28 cellular contexts compared by ENCODE assay signal in genomic region chr6:85824329-85824728, GRCh38.
"Had no signal": no experiment of that assay in that cellular context is flagged by ENCODE, and none has a peak within 500 bp of the region (broad histone marks: within the 10 kb centered on the region; RNA-seq: fewer than 3 reads in every experiment).

No MANE protein-coding gene starts in this region.

- H3K27ac Mint-ChIP-seq: activated CD4-positive, alpha-beta memory T cell treated with anti-CD3 and anti-CD28 coated beads, Interleukin-2, amount 10 ng/mL, durations not matched to agents 7 days and 5 days; activated CD4-positive, alpha-beta T cell treated with anti-CD3 and anti-CD28 coated beads for 36 hours; activated naive CD4-positive, alpha-beta T cell treated with anti-CD3 and anti-CD28 coated beads for 36 hours; activated naive CD8-positive, alpha-beta T cell; activated T-helper 17 cell treated with anti-CD3 and anti-CD28 coated beads, Interleukin-2, amount 50 U/mL, for 72 hours; brain; T-helper 17 cell had no signal

- DNase-seq: activated CD4-positive, alpha-beta memory T cell treated with anti-CD3 and anti-CD28 coated beads, Interleukin-2, amount 10 ng/mL, durations not matched to agents 7 days and 5 days; activated CD4-positive, alpha-beta T cell treated with anti-CD3 and anti-CD28 coated beads for 36 hours; activated CD4-positive, alpha-beta T cell treated with anti-CD3 and anti-CD28 coated beads, Interleukin-2, amount 50 U/mL, for 1 hour; activated gamma-delta T cell; activated naive CD4-positive, alpha-beta T cell treated with anti-CD3 and anti-CD28 coated beads for 36 hours; activated T-cell treated with anti-CD3 and anti-CD28 coated beads for 4 hours; activated T-cell treated with anti-CD3 and anti-CD28 coated beads, Interleukin-2, amount 50 U/mL, for 48 hours; amygdala; Kasumi-1; NCI-H1092; NCI-H1417; NCI-H1694; NCI-H2029; NCI-H2107; NCI-H2171 treated with DMSO at 0.1 percent for 48 hours; NCI-H226; NCI-H526; NCI-H774; T-helper 17 cell; T1000 had no signal

- H3K4me1 Mint-ChIP-seq: activated CD4-positive, alpha-beta memory T cell treated with anti-CD3 and anti-CD28 coated beads, Interleukin-2, amount 10 ng/mL, durations not matched to agents 7 days and 5 days; activated CD4-positive, alpha-beta T cell treated with anti-CD3 and anti-CD28 coated beads for 36 hours; activated T-helper 17 cell treated with anti-CD3 and anti-CD28 coated beads, Interleukin-2, amount 50 U/mL, for 72 hours; brain; T-helper 17 cell had no signal

- H3K27me3 ChIP-seq: cardiac muscle cell, SJSA1 had no signal

- H3K4me1 ChIP-seq: SJSA1 had no signal

- H3K36me3 ChIP-seq: cardiac muscle cell, SJSA1 had no signal

- H3K9me3 ChIP-seq: SJSA1 had no signal

- H3K4me3 ChIP-seq: cardiac muscle cell, SJSA1 had no signal

- ATAC-seq: activated CD4-positive, alpha-beta T cell treated with anti-CD3 and anti-CD28 coated beads for 36 hours; activated T-helper 17 cell treated with anti-CD3 and anti-CD28 coated beads, Interleukin-2, amount 50 U/mL, for 72 hours; Right ventricle myocardium inferior; T-helper 17 cell had no signal

- H3K27me3 Mint-ChIP-seq: activated CD4-positive, alpha-beta memory T cell treated with anti-CD3 and anti-CD28 coated beads, Interleukin-2, amount 10 ng/mL, durations not matched to agents 7 days and 5 days; activated CD4-positive, alpha-beta T cell treated with anti-CD3 and anti-CD28 coated beads for 36 hours; T-helper 17 cell had no signal

- H3K36me3 Mint-ChIP-seq: activated naive CD8-positive, alpha-beta T cell; brain had no signal

- H3K27ac ChIP-seq: cardiac muscle cell, SJSA1 had no signal

- FAIRE-seq: astrocyte, TTC549 had no signal

- H3K4me3 Mint-ChIP-seq: activated CD4-positive, alpha-beta memory T cell treated with anti-CD3 and anti-CD28 coated beads, Interleukin-2, amount 10 ng/mL, durations not matched to agents 7 days and 5 days; activated CD4-positive, alpha-beta T cell treated with anti-CD3 and anti-CD28 coated beads for 36 hours; activated naive CD4-positive, alpha-beta T cell treated with anti-CD3 and anti-CD28 coated beads for 36 hours; activated naive CD8-positive, alpha-beta T cell; activated T-helper 17 cell treated with anti-CD3 and anti-CD28 coated beads, Interleukin-2, amount 50 U/mL, for 72 hours; brain; T-helper 17 cell had no signal
